ENCODE assay signal across 13 cellular contexts in genomic region chr1:109306832-109307362, GRCh38. TPM values are rescaled to one million over a fixed set of nuclear protein-coding genes. Genes with fewer than 3 reads are reported as not detected.
DNase-seq lines count a peak whose midpoint lies in the region; ATAC-seq and TF ChIP-seq lines count a peak whose summit lies in the region.
"Had no signal": no experiment of that assay in that cellular context is flagged by ENCODE, and none has a peak within 500 bp of the region (broad histone marks: within the 10 kb centered on the region; RNA-seq: fewer than 3 reads in every experiment).

Gene MYBPHL, minus strand, starts transcription at chr1:109307011. Its CDS starts 20 bp downstream, at chr1:109306991.

- no peaks in the 10 kb centered on the region for H4K20me1 ChIP-seq in hepatocyte (ENCODE audit: insufficient read depth, poor library complexity, severe bottlenecking)

- H3K9me3 Mint-ChIP-seq in stimulated activated naive B cell treated with anti-CD40 and anti-IgM and Interleukin-4, amounts not matched to agents 10 μg/mL and 1 μg/mL and 100 μg/mL, for 72 hours, result no peaks in the 10 kb centered on the region
- H3K9me3 Mint-ChIP-seq: activated CD4-positive, alpha-beta memory T cell treated with anti-CD3 and anti-CD28 coated beads, Interleukin-2, amount 10 ng/mL, durations not matched to agents 7 days and 5 days; activated naive CD4-positive, alpha-beta T cell treated with anti-CD3 and anti-CD28 coated beads, Interleukin-2, amount 50 U/mL, for 24 hours had no signal

- DNase-seq in NCI-H1417 (lab: John Stamatoyannopoulos, UW) (peak; percentile 41 to 74 (median 68)), NCI-H1417 treated with DMSO at 0.1 percent for 48 hours (lab: John Stamatoyannopoulos, UW) (no peak), WERI-Rb-1 (peak; percentile 90), hepatocyte (ENCODE audit: low spot score) (peak; percentile 58), cortex of kidney (lab: John Stamatoyannopoulos, UW) (no peak), AML-193 (lab: John Stamatoyannopoulos, UW) (no peak)
- DNase-seq in stimulated activated naive B cell treated with anti-CD40 and anti-IgM and Interleukin-4, amounts not matched to agents 10 μg/mL and 1 μg/mL and 100 μg/mL, for 72 hours, result no peak
- DNase-seq: activated CD4-positive, alpha-beta memory T cell treated with anti-CD3 and anti-CD28 coated beads, Interleukin-2, amount 10 ng/mL, durations not matched to agents 7 days and 5 days had no signal

- peak within 1 kb of the TSS; percentile 58 to 66 for H3K4me3 Mint-ChIP-seq in stimulated activated naive B cell treated with anti-CD40 and anti-IgM and Interleukin-4, amounts not matched to agents 10 μg/mL and 1 μg/mL and 100 μg/mL, for 72 hours
- H3K4me3 Mint-ChIP-seq: activated CD4-positive, alpha-beta memory T cell treated with anti-CD3 and anti-CD28 coated beads, Interleukin-2, amount 10 ng/mL, durations not matched to agents 7 days and 5 days; activated naive CD4-positive, alpha-beta T cell treated with anti-CD3 and anti-CD28 coated beads, Interleukin-2, amount 50 U/mL, for 24 hours had no signal

- no peaks in the 10 kb centered on the region for H3K79me2 ChIP-seq in hepatocyte

- H3K4me1 Mint-ChIP-seq in stimulated activated naive B cell treated with anti-CD40 and anti-IgM and Interleukin-4, amounts not matched to agents 10 μg/mL and 1 μg/mL and 100 μg/mL, for 72 hours, result peaks cover 18 to 27% of the 10 kb centered on the region in 2 donors
- H3K4me1 Mint-ChIP-seq: activated CD4-positive, alpha-beta memory T cell treated with anti-CD3 and anti-CD28 coated beads, Interleukin-2, amount 10 ng/mL, durations not matched to agents 7 days and 5 days; activated naive CD4-positive, alpha-beta T cell treated with anti-CD3 and anti-CD28 coated beads, Interleukin-2, amount 50 U/mL, for 24 hours had no signal

- peak in 1 of 2 donors; percentile 26 for ATAC-seq in stimulated activated naive B cell treated with anti-CD40 and anti-IgM and Interleukin-4, amounts not matched to agents 10 μg/mL and 1 μg/mL and 100 μg/mL, for 72 hours (replicated peaks)
- ATAC-seq in GM21529 (IDR thresholded peaks at IDR 0.05; ENCODE audit: unreplicated experiment), result no peak

- WGBS in hepatocyte (ENCODE audit: low lambda C conversion rate, missing lambda C conversion rate), result 52% methylated on average over 8 of the region's 8 CpGs

- H3K27ac ChIP-seq in WERI-Rb-1 (peak within 1 kb of the TSS; percentile 83), hepatocyte (peak within 1 kb of the TSS; percentile 93)
- H3K27ac ChIP-seq: 22Rv1, skin epidermis had no signal

- H3K4me3 ChIP-seq in WERI-Rb-1 (ENCODE audit: low read depth, low read length), result peak within 1 kb of the TSS; percentile 51
- H3K4me3 ChIP-seq in hepatocyte, result no peak within 1 kb of the TSS
- H3K4me3 ChIP-seq: skin epidermis had no signal

- H3K27me3 ChIP-seq in WERI-Rb-1 (ENCODE audit: insufficient read depth, low read depth, severe bottlenecking) (no peaks in the 10 kb centered on the region), hepatocyte (no peaks in the 10 kb centered on the region)

- TF ChIP-seq CTCF in WERI-Rb-1 (IDR thresholded peaks at IDR 0.05; ENCODE audit: low read depth, low read length) (no peak), hepatocyte (IDR thresholded peaks at IDR 0.05; ENCODE audit: poor library complexity) (no peak)

- no peaks in the 10 kb centered on the region for H3K27me3 Mint-ChIP-seq in stimulated activated naive B cell treated with anti-CD40 and anti-IgM and Interleukin-4, amounts not matched to agents 10 μg/mL and 1 μg/mL and 100 μg/mL, for 72 hours
- H3K27me3 Mint-ChIP-seq: activated naive CD4-positive, alpha-beta T cell treated with anti-CD3 and anti-CD28 coated beads, Interleukin-2, amount 50 U/mL, for 24 hours had no signal

- H3K27ac Mint-ChIP-seq in stimulated activated naive B cell treated with anti-CD40 and anti-IgM and Interleukin-4, amounts not matched to agents 10 μg/mL and 1 μg/mL and 100 μg/mL, for 72 hours, result peak within 1 kb of the TSS; percentile 66
- H3K27ac Mint-ChIP-seq: activated CD4-positive, alpha-beta memory T cell treated with anti-CD3 and anti-CD28 coated beads, Interleukin-2, amount 10 ng/mL, durations not matched to agents 7 days and 5 days; activated naive CD4-positive, alpha-beta T cell treated with anti-CD3 and anti-CD28 coated beads, Interleukin-2, amount 50 U/mL, for 24 hours had no signal

- H3K4me2 ChIP-seq in hepatocyte, result peak within 1 kb of the TSS; percentile 65

- no peak within 1 kb of the TSS for H2AFZ ChIP-seq in hepatocyte

- no peaks in the 10 kb centered on the region for H3K9me3 ChIP-seq in WERI-Rb-1 (ENCODE audit: severe bottlenecking)
- H3K9me3 ChIP-seq in hepatocyte (ENCODE audit: low read depth), result no peaks in the 10 kb centered on the region

- H3K36me3 Mint-ChIP-seq in stimulated activated naive B cell treated with anti-CD40 and anti-IgM and Interleukin-4, amounts not matched to agents 10 μg/mL and 1 μg/mL and 100 μg/mL, for 72 hours, result no peaks in the 10 kb centered on the region
- H3K36me3 Mint-ChIP-seq: activated naive CD4-positive, alpha-beta T cell treated with anti-CD3 and anti-CD28 coated beads, Interleukin-2, amount 50 U/mL, for 24 hours had no signal

- peaks cover 34% of the 10 kb centered on the region for H3K4me1 ChIP-seq in hepatocyte (ENCODE audit: insufficient read depth)

- H3K36me3 ChIP-seq in WERI-Rb-1, result no peaks in the 10 kb centered on the region
- H3K36me3 ChIP-seq in hepatocyte (replicated peaks; ENCODE audit: insufficient read depth, low read depth), result no peaks in the 10 kb centered on the region

- H3K9me2 ChIP-seq in hepatocyte (replicated peaks; ENCODE audit: insufficient read depth), result no peaks in the 10 kb centered on the region

RNA-seq across cellular contexts. Expression of gene MYBPHL, which starts in this region (rescaled TPM):
- total RNA-seq in hepatocyte, result 3.6 and 13.7 TPM in 2 replicates
- polyA plus RNA-seq in hepatocyte, result 6.7 and 7.4 TPM in 2 replicates
- total RNA-seq: activated CD4-positive, alpha-beta memory T cell treated with anti-CD3 and anti-CD28 coated beads, Interleukin-2, amount 10 ng/mL, durations not matched to agents 7 days and 5 days; mesenteric fat pad had no signal

Comparison
In these comparisons a context has a peak if more than half of its experiments do, and no peak if none do; other contexts are left out.
1. DNase-seq: peak in NCI-H1417 (3 of 3), WERI-Rb-1 (single experiment) and hepatocyte (single experiment); none in NCI-H1417 treated with DMSO at 0.1 percent for 48 hours (single experiment), stimulated activated naive B cell treated with anti-CD40 and anti-IgM and Interleukin-4, amounts not matched to agents 10 μg/mL and 1 μg/mL and 100 μg/mL, for 72 hours (single experiment), cortex of kidney (single experiment) and AML-193 (0 of 2).